14 cellular contexts compared by ENCODE assay signal in genomic region chr18:72107647-72108046, GRCh38.
DNase-seq lines count a peak whose midpoint lies in the region; ATAC-seq, FAIRE-seq and TF ChIP-seq lines count a peak whose summit lies in the region.
"Had no signal": no experiment of that assay in that cellular context is flagged by ENCODE, and none has a peak within 500 bp of the region (broad histone marks: within the 10 kb centered on the region; RNA-seq: fewer than 3 reads in every experiment).

No MANE protein-coding gene starts in this region.

- H3K4me3 ChIP-seq in AG10803 (ENCODE audit: low read length) (no peak overlapping the region), astrocyte (ENCODE audit: insufficient read depth, low read depth, low read length) (no peak overlapping the region)
- H3K4me3 ChIP-seq: body of pancreas, stomach had no signal

- H3K9ac ChIP-seq in astrocyte (ENCODE audit: low read length), result no peak overlapping the region

- no peaks in the 10 kb centered on the region for H3K4me1 ChIP-seq in astrocyte (ENCODE audit: insufficient read depth, low read length)
- H3K4me1 ChIP-seq: body of pancreas, stomach had no signal

- no peaks in the 10 kb centered on the region for H3K36me3 ChIP-seq in astrocyte (ENCODE audit: insufficient read depth, low read length)
- H3K36me3 ChIP-seq: stomach had no signal

- no peaks in the 10 kb centered on the region for H3K9me3 ChIP-seq in astrocyte (ENCODE audit: insufficient read depth, low read depth, low read length)
- H3K9me3 ChIP-seq: body of pancreas, stomach had no signal

- H2AFZ ChIP-seq in astrocyte (ENCODE audit: low read depth, low read length), result peak overlapping the region; percentile 47

- DNase-seq in AG10803 (ENCODE audit: low read depth), result peak; percentile 2
- DNase-seq in NCI-H1092 treated with DMSO at 0.1 percent for 48 hours (lab: John Stamatoyannopoulos, UW), result peak; percentile 41
- DNase-seq in astrocyte (ENCODE audit: low read depth), result peak; percentile 21
- DNase-seq in inferior parietal cortex (ENCODE audit: extremely low spot score), result peak; percentile 15
- no peak for DNase-seq in chondrocyte (ENCODE audit: low spot score)
- DNase-seq in SIG-M5 treated with dmso at 0.1 percent for 504 hours (lab: John Stamatoyannopoulos, UW; ENCODE audit: unreplicated experiment), result no peak
- no peak for DNase-seq in NCI-H1694 treated with DMSO at 0.1 percent for 48 hours (lab: John Stamatoyannopoulos, UW)
- DNase-seq: AML-193, body of pancreas, left cardiac atrium, NCI-H82, stomach had no signal

- H3K27me3 Mint-ChIP-seq in astrocyte (ENCODE audit: low read depth, unreplicated experiment) (no peaks in the 10 kb centered on the region), chondrocyte (ENCODE audit: low read depth) (no peaks in the 10 kb centered on the region)

- no peaks in the 10 kb centered on the region for H3K79me2 ChIP-seq in astrocyte (ENCODE audit: insufficient read depth, low read length)

- TF ChIP-seq CTCF in AG10803 (conservative IDR thresholded peaks at IDR 0.05; ENCODE audit: low read length), result no peak
- no peak for TF ChIP-seq CTCF in astrocyte (IDR thresholded peaks at IDR 0.05; ENCODE audit: insufficient read depth, low read depth, low read length)
- no peak for TF ChIP-seq CTCF in chondrocyte (IDR thresholded peaks at IDR 0.05)

- peak overlapping the region; percentile 36 for H3K4me2 ChIP-seq in astrocyte (ENCODE audit: low read length)

- H3K9me3 Mint-ChIP-seq in astrocyte (ENCODE audit: unreplicated experiment), result peaks cover 2% of the 10 kb centered on the region
- no peaks in the 10 kb centered on the region for H3K9me3 Mint-ChIP-seq in chondrocyte (ENCODE audit: low read depth)

- no peak overlapping the region for H3K27ac Mint-ChIP-seq in astrocyte (ENCODE audit: unreplicated experiment)
- no peak overlapping the region for H3K27ac Mint-ChIP-seq in chondrocyte (ENCODE audit: unreplicated experiment)

- H3K4me3 Mint-ChIP-seq in astrocyte (ENCODE audit: unreplicated experiment), result no peak overlapping the region
- no peak overlapping the region for H3K4me3 Mint-ChIP-seq in chondrocyte (ENCODE audit: unreplicated experiment)

- H4K20me1 ChIP-seq in astrocyte (ENCODE audit: insufficient read depth, low read length), result no peaks in the 10 kb centered on the region

- H3K27me3 ChIP-seq in astrocyte (ENCODE audit: insufficient read depth, low read length), result no peaks in the 10 kb centered on the region
- H3K27me3 ChIP-seq: body of pancreas, stomach had no signal

- H3K4me1 Mint-ChIP-seq in astrocyte (ENCODE audit: low read depth, unreplicated experiment), result no peaks in the 10 kb centered on the region
- peaks cover 4% of the 10 kb centered on the region for H3K4me1 Mint-ChIP-seq in chondrocyte (ENCODE audit: low read depth)

- H3K27ac ChIP-seq in astrocyte (ENCODE audit: low read depth, low read length), result no peak overlapping the region
- H3K27ac ChIP-seq: body of pancreas, stomach had no signal

- ATAC-seq in HG03565 (IDR thresholded peaks at IDR 0.05; ENCODE audit: unreplicated experiment), result no peak
- ATAC-seq: body of pancreas, esophagus mucosa, left cardiac atrium had no signal

- FAIRE-seq in astrocyte (lab: Jason Lieb, UNC), result no peak

- H3K36me3 Mint-ChIP-seq in astrocyte (ENCODE audit: low read depth, unreplicated experiment), result no peaks in the 10 kb centered on the region
- H3K36me3 Mint-ChIP-seq in chondrocyte (ENCODE audit: low read depth), result no peaks in the 10 kb centered on the region

Comparison
In these comparisons a context has a peak if more than half of its experiments do, and no peak if none do; other contexts are left out.
1. DNase-seq: peak in AG10803 (single experiment), NCI-H1092 treated with DMSO at 0.1 percent for 48 hours (single experiment), astrocyte (single experiment) and inferior parietal cortex (single experiment); none in chondrocyte (single experiment), SIG-M5 treated with dmso at 0.1 percent for 504 hours (single experiment) and NCI-H1694 treated with DMSO at 0.1 percent for 48 hours (single experiment).